ENCODE assay signal across 2 cellular contexts in the genomic region with DNA sequence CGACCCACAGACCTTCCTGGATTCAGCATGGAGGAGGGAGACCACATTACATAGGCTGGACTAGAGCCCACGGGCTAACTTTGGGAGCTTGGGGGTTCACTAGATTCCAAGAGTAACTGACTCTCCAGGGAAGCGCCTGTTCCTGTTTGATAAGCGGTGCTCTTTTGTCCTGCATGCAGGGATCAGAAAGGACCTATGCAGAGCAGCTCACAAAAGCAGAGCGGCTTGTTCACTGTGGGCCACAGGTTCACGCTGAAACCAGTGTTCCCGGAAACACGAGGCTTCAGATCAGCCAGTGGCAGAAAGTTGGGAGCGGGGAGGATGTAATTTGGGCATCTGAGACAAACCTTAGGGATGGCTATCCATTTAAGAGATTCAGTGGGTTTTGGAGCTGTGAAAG.
TF ChIP-seq lines count a peak whose summit lies in the region.

No MANE protein-coding gene starts in this region.

TF ChIP-seq in GM23338, 12 proteins besides CTCF, POLR2A, EP300 and RAD21 (continued from another document):
- TF ChIP-seq, protein P1, sequence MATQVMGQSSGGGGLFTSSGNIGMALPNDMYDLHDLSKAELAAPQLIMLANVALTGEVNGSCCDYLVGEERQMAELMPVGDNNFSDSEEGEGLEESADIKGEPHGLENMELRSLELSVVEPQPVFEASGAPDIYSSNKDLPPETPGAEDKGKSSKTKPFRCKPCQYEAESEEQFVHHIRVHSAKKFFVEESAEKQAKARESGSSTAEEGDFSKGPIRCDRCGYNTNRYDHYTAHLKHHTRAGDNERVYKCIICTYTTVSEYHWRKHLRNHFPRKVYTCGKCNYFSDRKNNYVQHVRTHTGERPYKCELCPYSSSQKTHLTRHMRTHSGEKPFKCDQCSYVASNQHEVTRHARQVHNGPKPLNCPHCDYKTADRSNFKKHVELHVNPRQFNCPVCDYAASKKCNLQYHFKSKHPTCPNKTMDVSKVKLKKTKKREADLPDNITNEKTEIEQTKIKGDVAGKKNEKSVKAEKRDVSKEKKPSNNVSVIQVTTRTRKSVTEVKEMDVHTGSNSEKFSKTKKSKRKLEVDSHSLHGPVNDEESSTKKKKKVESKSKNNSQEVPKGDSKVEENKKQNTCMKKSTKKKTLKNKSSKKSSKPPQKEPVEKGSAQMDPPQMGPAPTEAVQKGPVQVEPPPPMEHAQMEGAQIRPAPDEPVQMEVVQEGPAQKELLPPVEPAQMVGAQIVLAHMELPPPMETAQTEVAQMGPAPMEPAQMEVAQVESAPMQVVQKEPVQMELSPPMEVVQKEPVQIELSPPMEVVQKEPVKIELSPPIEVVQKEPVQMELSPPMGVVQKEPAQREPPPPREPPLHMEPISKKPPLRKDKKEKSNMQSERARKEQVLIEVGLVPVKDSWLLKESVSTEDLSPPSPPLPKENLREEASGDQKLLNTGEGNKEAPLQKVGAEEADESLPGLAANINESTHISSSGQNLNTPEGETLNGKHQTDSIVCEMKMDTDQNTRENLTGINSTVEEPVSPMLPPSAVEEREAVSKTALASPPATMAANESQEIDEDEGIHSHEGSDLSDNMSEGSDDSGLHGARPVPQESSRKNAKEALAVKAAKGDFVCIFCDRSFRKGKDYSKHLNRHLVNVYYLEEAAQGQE (IDR thresholded peaks at IDR 0.05; ENCODE audit: unreplicated experiment), result no peak
- TF ChIP-seq CREB1 (CRISPR knock-in tag; IDR thresholded peaks at IDR 0.05; ENCODE audit: low read depth), result no peak
- TF ChIP-seq STAT1 (IDR thresholded peaks at IDR 0.05; ENCODE audit: unreplicated experiment), result no peak
- no peak for TF ChIP-seq EZH2phosphoT487 (IDR thresholded peaks at IDR 0.05; ENCODE audit: unreplicated experiment)
- TF ChIP-seq EZH2 (IDR thresholded peaks at IDR 0.05; ENCODE audit: low read depth, unreplicated experiment), result no peak
- no peak for TF ChIP-seq JUNB (IDR thresholded peaks at IDR 0.05; ENCODE audit: unreplicated experiment)
- TF ChIP-seq, protein P2, sequence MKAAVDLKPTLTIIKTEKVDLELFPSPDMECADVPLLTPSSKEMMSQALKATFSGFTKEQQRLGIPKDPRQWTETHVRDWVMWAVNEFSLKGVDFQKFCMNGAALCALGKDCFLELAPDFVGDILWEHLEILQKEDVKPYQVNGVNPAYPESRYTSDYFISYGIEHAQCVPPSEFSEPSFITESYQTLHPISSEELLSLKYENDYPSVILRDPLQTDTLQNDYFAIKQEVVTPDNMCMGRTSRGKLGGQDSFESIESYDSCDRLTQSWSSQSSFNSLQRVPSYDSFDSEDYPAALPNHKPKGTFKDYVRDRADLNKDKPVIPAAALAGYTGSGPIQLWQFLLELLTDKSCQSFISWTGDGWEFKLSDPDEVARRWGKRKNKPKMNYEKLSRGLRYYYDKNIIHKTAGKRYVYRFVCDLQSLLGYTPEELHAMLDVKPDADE (IDR thresholded peaks at IDR 0.05), result no peak
- no peak for TF ChIP-seq NANOG (IDR thresholded peaks at IDR 0.05; ENCODE audit: borderline replicate concordance)
- TF ChIP-seq, protein P3, sequence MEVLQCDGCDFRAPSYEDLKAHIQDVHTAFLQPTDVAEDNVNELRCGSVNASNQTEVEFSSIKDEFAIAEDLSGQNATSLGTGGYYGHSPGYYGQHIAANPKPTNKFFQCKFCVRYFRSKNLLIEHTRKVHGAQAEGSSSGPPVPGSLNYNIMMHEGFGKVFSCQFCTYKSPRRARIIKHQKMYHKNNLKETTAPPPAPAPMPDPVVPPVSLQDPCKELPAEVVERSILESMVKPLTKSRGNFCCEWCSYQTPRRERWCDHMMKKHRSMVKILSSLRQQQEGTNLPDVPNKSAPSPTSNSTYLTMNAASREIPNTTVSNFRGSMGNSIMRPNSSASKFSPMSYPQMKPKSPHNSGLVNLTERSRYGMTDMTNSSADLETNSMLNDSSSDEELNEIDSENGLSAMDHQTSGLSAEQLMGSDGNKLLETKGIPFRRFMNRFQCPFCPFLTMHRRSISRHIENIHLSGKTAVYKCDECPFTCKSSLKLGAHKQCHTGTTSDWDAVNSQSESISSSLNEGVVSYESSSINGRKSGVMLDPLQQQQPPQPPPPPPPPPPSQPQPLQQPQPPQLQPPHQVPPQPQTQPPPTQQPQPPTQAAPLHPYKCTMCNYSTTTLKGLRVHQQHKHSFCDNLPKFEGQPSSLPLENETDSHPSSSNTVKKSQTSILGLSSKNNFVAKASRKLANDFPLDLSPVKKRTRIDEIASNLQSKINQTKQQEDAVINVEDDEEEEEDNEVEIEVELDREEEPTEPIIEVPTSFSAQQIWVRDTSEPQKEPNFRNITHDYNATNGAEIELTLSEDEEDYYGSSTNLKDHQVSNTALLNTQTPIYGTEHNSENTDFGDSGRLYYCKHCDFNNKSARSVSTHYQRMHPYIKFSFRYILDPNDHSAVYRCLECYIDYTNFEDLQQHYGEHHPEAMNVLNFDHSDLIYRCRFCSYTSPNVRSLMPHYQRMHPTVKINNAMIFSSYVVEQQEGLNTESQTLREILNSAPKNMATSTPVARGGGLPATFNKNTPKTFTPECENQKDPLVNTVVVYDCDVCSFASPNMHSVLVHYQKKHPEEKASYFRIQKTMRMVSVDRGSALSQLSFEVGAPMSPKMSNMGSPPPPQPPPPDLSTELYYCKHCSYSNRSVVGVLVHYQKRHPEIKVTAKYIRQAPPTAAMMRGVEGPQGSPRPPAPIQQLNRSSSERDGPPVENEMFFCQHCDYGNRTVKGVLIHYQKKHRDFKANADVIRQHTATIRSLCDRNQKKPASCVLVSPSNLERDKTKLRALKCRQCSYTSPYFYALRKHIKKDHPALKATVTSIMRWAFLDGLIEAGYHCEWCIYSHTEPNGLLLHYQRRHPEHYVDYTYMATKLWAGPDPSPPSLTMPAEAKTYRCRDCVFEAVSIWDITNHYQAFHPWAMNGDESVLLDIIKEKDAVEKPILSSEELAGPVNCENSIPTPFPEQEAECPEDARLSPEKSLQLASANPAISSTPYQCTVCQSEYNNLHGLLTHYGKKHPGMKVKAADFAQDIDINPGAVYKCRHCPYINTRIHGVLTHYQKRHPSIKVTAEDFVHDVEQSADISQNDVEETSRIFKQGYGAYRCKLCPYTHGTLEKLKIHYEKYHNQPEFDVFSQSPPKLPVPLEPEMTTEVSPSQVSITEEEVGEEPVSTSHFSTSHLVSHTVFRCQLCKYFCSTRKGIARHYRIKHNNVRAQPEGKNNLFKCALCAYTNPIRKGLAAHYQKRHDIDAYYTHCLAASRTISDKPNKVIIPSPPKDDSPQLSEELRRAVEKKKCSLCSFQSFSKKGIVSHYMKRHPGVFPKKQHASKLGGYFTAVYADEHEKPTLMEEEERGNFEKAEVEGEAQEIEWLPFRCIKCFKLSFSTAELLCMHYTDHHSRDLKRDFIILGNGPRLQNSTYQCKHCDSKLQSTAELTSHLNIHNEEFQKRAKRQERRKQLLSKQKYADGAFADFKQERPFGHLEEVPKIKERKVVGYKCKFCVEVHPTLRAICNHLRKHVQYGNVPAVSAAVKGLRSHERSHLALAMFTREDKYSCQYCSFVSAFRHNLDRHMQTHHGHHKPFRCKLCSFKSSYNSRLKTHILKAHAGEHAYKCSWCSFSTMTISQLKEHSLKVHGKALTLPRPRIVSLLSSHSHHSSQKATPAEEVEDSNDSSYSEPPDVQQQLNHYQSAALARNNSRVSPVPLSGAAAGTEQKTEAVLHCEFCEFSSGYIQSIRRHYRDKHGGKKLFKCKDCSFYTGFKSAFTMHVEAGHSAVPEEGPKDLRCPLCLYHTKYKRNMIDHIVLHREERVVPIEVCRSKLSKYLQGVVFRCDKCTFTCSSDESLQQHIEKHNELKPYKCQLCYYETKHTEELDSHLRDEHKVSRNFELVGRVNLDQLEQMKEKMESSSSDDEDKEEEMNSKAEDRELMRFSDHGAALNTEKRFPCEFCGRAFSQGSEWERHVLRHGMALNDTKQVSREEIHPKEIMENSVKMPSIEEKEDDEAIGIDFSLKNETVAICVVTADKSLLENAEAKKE (CRISPR knock-in tag; IDR thresholded peaks at IDR 0.05), result no peak

TF ChIP-seq in WTC11, 78 proteins besides CTCF, POLR2A, EP300 and RAD21 (continued from another document):
- no peak for TF ChIP-seq ZNF232 (CRISPR knock-in tag; IDR thresholded peaks at IDR 0.05)
- TF ChIP-seq, protein P4, sequence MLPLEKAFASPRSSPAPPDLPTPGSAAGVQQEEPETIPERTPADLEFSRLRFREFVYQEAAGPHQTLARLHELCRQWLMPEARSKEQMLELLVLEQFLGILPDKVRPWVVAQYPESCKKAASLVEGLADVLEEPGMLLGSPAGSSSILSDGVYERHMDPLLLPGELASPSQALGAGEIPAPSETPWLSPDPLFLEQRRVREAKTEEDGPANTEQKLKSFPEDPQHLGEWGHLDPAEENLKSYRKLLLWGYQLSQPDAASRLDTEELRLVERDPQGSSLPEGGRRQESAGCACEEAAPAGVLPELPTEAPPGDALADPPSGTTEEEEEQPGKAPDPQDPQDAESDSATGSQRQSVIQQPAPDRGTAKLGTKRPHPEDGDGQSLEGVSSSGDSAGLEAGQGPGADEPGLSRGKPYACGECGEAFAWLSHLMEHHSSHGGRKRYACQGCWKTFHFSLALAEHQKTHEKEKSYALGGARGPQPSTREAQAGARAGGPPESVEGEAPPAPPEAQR (CRISPR knock-in tag; IDR thresholded peaks at IDR 0.05), result no peak
- no peak for TF ChIP-seq PRRX2 (CRISPR knock-in tag; IDR thresholded peaks at IDR 0.05)
- TF ChIP-seq, protein P5, sequence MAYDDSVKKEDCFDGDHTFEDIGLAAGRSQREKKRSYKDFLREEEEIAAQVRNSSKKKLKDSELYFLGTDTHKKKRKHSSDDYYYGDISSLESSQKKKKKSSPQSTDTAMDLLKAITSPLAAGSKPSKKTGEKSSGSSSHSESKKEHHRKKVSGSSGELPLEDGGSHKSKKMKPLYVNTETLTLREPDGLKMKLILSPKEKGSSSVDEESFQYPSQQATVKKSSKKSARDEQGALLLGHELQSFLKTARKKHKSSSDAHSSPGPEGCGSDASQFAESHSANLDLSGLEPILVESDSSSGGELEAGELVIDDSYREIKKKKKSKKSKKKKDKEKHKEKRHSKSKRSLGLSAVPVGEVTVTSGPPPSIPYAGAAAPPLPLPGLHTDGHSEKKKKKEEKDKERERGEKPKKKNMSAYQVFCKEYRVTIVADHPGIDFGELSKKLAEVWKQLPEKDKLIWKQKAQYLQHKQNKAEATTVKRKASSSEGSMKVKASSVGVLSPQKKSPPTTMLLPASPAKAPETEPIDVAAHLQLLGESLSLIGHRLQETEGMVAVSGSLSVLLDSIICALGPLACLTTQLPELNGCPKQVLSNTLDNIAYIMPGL (CRISPR knock-in tag; IDR thresholded peaks at IDR 0.05), result no peak
- no peak for TF ChIP-seq JUN (CRISPR knock-in tag; IDR thresholded peaks at IDR 0.05)
- no peak for TF ChIP-seq TEAD1 (CRISPR knock-in tag; IDR thresholded peaks at IDR 0.05)
- no peak for TF ChIP-seq TCF7 (CRISPR knock-in tag; IDR thresholded peaks at IDR 0.05; ENCODE audit: low read depth)
- TF ChIP-seq ETV6 (CRISPR knock-in tag; IDR thresholded peaks at IDR 0.05), result no peak
- TF ChIP-seq KAT7 (CRISPR knock-in tag; IDR thresholded peaks at IDR 0.05; ENCODE audit: borderline replicate concordance), result no peak
- TF ChIP-seq, protein P6, sequence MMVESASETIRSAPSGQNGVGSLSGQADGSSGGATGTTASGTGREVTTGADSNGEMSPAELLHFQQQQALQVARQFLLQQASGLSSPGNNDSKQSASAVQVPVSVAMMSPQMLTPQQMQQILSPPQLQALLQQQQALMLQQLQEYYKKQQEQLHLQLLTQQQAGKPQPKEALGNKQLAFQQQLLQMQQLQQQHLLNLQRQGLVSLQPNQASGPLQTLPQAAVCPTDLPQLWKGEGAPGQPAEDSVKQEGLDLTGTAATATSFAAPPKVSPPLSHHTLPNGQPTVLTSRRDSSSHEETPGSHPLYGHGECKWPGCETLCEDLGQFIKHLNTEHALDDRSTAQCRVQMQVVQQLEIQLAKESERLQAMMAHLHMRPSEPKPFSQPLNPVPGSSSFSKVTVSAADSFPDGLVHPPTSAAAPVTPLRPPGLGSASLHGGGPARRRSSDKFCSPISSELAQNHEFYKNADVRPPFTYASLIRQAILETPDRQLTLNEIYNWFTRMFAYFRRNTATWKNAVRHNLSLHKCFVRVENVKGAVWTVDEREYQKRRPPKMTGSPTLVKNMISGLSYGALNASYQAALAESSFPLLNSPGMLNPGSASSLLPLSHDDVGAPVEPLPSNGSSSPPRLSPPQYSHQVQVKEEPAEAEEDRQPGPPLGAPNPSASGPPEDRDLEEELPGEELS (CRISPR knock-in tag; IDR thresholded peaks at IDR 0.05), result no peak
- TF ChIP-seq FOXP1 (CRISPR knock-in tag; IDR thresholded peaks at IDR 0.05; ENCODE audit: borderline replicate concordance), result no peak
- TF ChIP-seq OVOL2 (CRISPR knock-in tag; IDR thresholded peaks at IDR 0.05; ENCODE audit: borderline replicate concordance), result no peak
- no peak for TF ChIP-seq GABPB1 (CRISPR knock-in tag; IDR thresholded peaks at IDR 0.05)
- no peak for TF ChIP-seq MYBL2 (CRISPR knock-in tag; IDR thresholded peaks at IDR 0.05)
TF ChIP-seq in WTC11: peak in this region for 0.
